Comparison of ENCODE assay signal across 9 cellular contexts in the genomic region with DNA sequence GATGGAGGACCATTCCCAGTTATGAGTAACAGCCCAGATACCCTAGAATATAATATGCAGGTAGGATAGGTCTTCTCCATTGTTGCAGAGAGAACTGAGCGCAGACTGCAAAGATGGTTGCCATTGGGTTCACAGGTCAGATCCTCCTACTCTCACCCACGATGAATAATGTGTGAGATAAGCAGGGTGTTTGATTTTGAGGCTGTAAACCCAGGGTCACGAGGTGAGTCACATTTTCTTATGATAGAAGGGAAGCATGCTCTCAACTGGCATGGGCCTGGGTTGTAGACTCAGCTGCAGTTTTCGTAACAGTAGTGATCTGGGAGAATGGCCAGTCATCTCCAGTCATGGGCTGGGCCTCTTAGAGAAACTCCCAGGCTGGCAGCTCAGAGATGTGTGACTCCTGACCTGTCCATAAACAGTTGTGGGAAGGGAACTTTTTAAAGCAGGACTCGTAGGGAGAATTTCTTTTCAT.
DNase-seq lines count a peak whose midpoint lies in the region; ATAC-seq and TF ChIP-seq lines count a peak whose summit lies in the region.
"Had no signal": no experiment of that assay in that cellular context is flagged by ENCODE, and none has a peak within 500 bp of the region (broad histone marks: within the 10 kb centered on the region; RNA-seq: fewer than 3 reads in every experiment).

No MANE protein-coding gene starts in this region.

- intact Hi-C loops in mucosa of descending colon (cut with DNase I, micrococcal nuclease) = no loop called here

- no peaks in the 10 kb centered on the region for H3K36me3 ChIP-seq in mucosa of descending colon (ENCODE audit: low read depth)
- H3K36me3 ChIP-seq: WERI-Rb-1 had no signal

- ATAC-seq in mucosa of descending colon (peak; percentile 93), HG03095 (IDR thresholded peaks at IDR 0.05; ENCODE audit: unreplicated experiment) (no peak)

- in situ Hi-C loops in astrocyte of the spinal cord (cut with HindIII; ENCODE audit: low sequenced_read_pairs) (no loop called here), ACHN (cut with HindIII; ENCODE audit: low pct_ligation_motif_present, low pct_unique_long_range_greater_than_20kb, low sequenced_read_pairs) (no loop called here)

- TF ChIP-seq CTCF in astrocyte of the spinal cord (IDR thresholded peaks at IDR 0.05; ENCODE audit: low read depth, low read length) (no peak), mucosa of descending colon (IDR thresholded peaks at IDR 0.05) (no peak)

- H3K4me3 ChIP-seq in astrocyte of the spinal cord (ENCODE audit: low read depth, low read length) = no peak overlapping the region
- no peak overlapping the region for H3K4me3 ChIP-seq in mucosa of descending colon

- DNase-seq in stimulated activated CD4-positive, alpha-beta T cell treated with anti-CD3 and anti-CD28 coated beads, Interleukin-12 subunit alpha, Interleukin-12 subunit beta, amount 100 ng/mL, for 48 hours (ENCODE audit: low read depth in 2 of 3, low spot score in 1 of 3) = peak; percentile 6 to 50 (median 23)
- no peak for DNase-seq in stimulated activated CD4-positive, alpha-beta T cell treated with anti-CD3 and anti-CD28 coated beads, Interleukin-12 subunit alpha, Interleukin-12 subunit beta, amount 100 ng/mL, for 4 hours
- peak; percentile 13 for DNase-seq in astrocyte of the spinal cord (ENCODE audit: low read depth, low spot score)
- peak in 2 of 3 donors; percentile 64 to 74 for DNase-seq in mucosa of descending colon
- no peak for DNase-seq in ACHN
- DNase-seq in RPMI8226 = no peak
- no peak for DNase-seq in NCI-H2227 (lab: John Stamatoyannopoulos, UW; ENCODE audit: unreplicated experiment)
- DNase-seq: WERI-Rb-1 had no signal

- H3K9me3 ChIP-seq in mucosa of descending colon = no peaks in the 10 kb centered on the region

- peaks cover 4% of the 10 kb centered on the region for H3K4me1 ChIP-seq in mucosa of descending colon (ENCODE audit: low read depth)

Comparison
In these comparisons a context has a peak if more than half of its experiments do, and no peak if none do; other contexts are left out.
1. DNase-seq: peak in stimulated activated CD4-positive, alpha-beta T cell treated with anti-CD3 and anti-CD28 coated beads, Interleukin-12 subunit alpha, Interleukin-12 subunit beta, amount 100 ng/mL, for 48 hours (3 of 3), astrocyte of the spinal cord (single experiment) and mucosa of descending colon (2 of 3); none in stimulated activated CD4-positive, alpha-beta T cell treated with anti-CD3 and anti-CD28 coated beads, Interleukin-12 subunit alpha, Interleukin-12 subunit beta, amount 100 ng/mL, for 4 hours (single experiment), ACHN (single experiment), RPMI8226 (single experiment) and NCI-H2227 (single experiment).